In the genomic region with DNA sequence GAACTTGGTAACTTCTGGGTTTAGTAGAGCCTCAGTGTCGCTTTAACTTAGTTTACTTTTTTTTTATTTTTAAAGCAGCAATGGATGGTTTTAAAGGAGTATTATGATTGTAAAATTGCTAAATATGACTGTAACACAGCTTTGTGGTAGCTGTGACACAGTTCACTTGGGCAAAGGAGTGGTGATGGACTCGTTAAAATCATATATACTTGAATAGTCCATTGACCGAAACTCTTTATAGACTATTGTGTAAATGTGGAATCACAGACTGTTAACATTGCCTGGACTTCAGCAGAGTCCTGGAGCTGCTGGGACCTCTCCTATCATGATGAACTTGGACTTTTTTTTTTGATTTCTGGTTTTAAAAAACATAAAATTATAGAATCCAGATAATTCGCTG, we compare ENCODE assay signal across 30 cellular contexts. TPM values are rescaled to one million over a fixed set of nuclear protein-coding genes. Genes with fewer than 3 reads are reported as not detected.
DNase-seq lines count a peak whose midpoint lies in the region; ATAC-seq and TF ChIP-seq lines count a peak whose summit lies in the region.
"Had no signal": no experiment of that assay in that cellular context is flagged by ENCODE, and none has a peak within 500 bp of the region (broad histone marks: within the 10 kb centered on the region; RNA-seq: fewer than 3 reads in every experiment).

No MANE protein-coding gene starts in this region.

- H3K36me3 Mint-ChIP-seq in CD8-positive, alpha-beta memory T cell = peaks cover 5 to 43% (median 17%) of the 10 kb centered on the region in 3 donors
- H3K36me3 Mint-ChIP-seq in T-helper 17 cell (ENCODE audit: low read depth) = peaks cover 2% of the 10 kb centered on the region
- peaks cover 31% of the 10 kb centered on the region for H3K36me3 Mint-ChIP-seq in stimulated activated memory B cell treated with anti-CD40 and anti-IgM and Interleukin-4, amounts not matched to agents 10 μg/mL and 1 μg/mL and 100 μg/mL, for 72 hours
- H3K36me3 Mint-ChIP-seq in activated naive CD4-positive, alpha-beta T cell treated with anti-CD3 and anti-CD28 coated beads, Interleukin-2, amount 50 U/mL, for 72 hours = peaks cover 8 to 17% of the 10 kb centered on the region in 2 donors

- H3K9me2 ChIP-seq in hepatocyte (replicated peaks; ENCODE audit: insufficient read depth) = no peaks in the 10 kb centered on the region

- no peak overlapping the region for H2AFZ ChIP-seq in hepatocyte

- H3K36me3 ChIP-seq in CD8-positive, alpha-beta memory T cell (ENCODE audit: insufficient read depth, low read length) = peaks cover 18% of the 10 kb centered on the region
- H3K36me3 ChIP-seq in hepatocyte (replicated peaks; ENCODE audit: insufficient read depth, low read depth) = peaks cover 5% of the 10 kb centered on the region

- ATAC-seq in T-helper 17 cell = no peak
- ATAC-seq in stimulated activated memory B cell treated with anti-CD40 and anti-IgM and Interleukin-4, amounts not matched to agents 10 μg/mL and 1 μg/mL and 100 μg/mL, for 72 hours = no peak
- no peak for ATAC-seq in GM18909 (IDR thresholded peaks at IDR 0.05; ENCODE audit: poor library complexity, unreplicated experiment)
- ATAC-seq in activated naive CD4-positive, alpha-beta T cell treated with anti-CD3 and anti-CD28 coated beads, Interleukin-2, amount 50 U/mL, for 72 hours = no peak
- ATAC-seq: Panc1, psoas muscle had no signal

- 89% methylated on average over 4 of the region's 4 CpGs for WGBS in hepatocyte (ENCODE audit: low lambda C conversion rate, missing lambda C conversion rate)

- H3K4me1 Mint-ChIP-seq in CD8-positive, alpha-beta memory T cell = peaks cover 19 to 23% (median 20%) of the 10 kb centered on the region in 3 donors
- H3K4me1 Mint-ChIP-seq in T-helper 17 cell = peaks cover 18% of the 10 kb centered on the region
- H3K4me1 Mint-ChIP-seq in stimulated activated memory B cell treated with anti-CD40 and anti-IgM and Interleukin-4, amounts not matched to agents 10 μg/mL and 1 μg/mL and 100 μg/mL, for 72 hours = peaks cover 16% of the 10 kb centered on the region

- CTCF ChIA-PET in CD8-positive, alpha-beta memory T cell (lab: Charles Lee) = interaction anchor here (1.0 kb wide), 1 partner anchor 16 kb away, joined by 3 read pairs; no protein-coding TSS in a partner anchor

- no peaks in the 10 kb centered on the region for H3K27me3 Mint-ChIP-seq in CD8-positive, alpha-beta memory T cell
- no peaks in the 10 kb centered on the region for H3K27me3 Mint-ChIP-seq in T-helper 17 cell
- no peaks in the 10 kb centered on the region for H3K27me3 Mint-ChIP-seq in stimulated activated memory B cell treated with anti-CD40 and anti-IgM and Interleukin-4, amounts not matched to agents 10 μg/mL and 1 μg/mL and 100 μg/mL, for 72 hours
- H3K27me3 Mint-ChIP-seq: activated CD4-positive, alpha-beta T cell treated with anti-CD3 and anti-CD28 coated beads for 36 hours had no signal

- POLR2A ChIA-PET in CD8-positive, alpha-beta memory T cell (lab: Charles Lee) = interaction anchor here (1.0 kb wide), 1 partner anchor 12 kb away, joined by 3 read pairs; no protein-coding TSS in a partner anchor

- peak overlapping the region in 2 of 7 donors; percentile 82 for H3K4me3 Mint-ChIP-seq in CD8-positive, alpha-beta memory T cell
- H3K4me3 Mint-ChIP-seq in T-helper 17 cell = no peak overlapping the region
- H3K4me3 Mint-ChIP-seq in stimulated activated memory B cell treated with anti-CD40 and anti-IgM and Interleukin-4, amounts not matched to agents 10 μg/mL and 1 μg/mL and 100 μg/mL, for 72 hours = no peak overlapping the region
- H3K4me3 Mint-ChIP-seq: activated CD4-positive, alpha-beta T cell treated with anti-CD3 and anti-CD28 coated beads for 36 hours; endodermal cell; nephron had no signal

- H3K27ac ChIP-seq in CD8-positive, alpha-beta memory T cell (ENCODE audit: low read depth, low read length) = no peak overlapping the region
- H3K27ac ChIP-seq in hepatocyte = peak overlapping the region; percentile 83
- H3K27ac ChIP-seq: ascending aorta, cardiac muscle cell, coronary artery, HL-60, left ventricle myocardium inferior, psoas muscle, sigmoid colon, thyroid gland had no signal

- peak overlapping the region; percentile 59 for H3K4me2 ChIP-seq in hepatocyte

- TF ChIP-seq CTCF in hepatocyte (IDR thresholded peaks at IDR 0.05; ENCODE audit: poor library complexity) = no peak

- no peak for DNase-seq in CD8-positive, alpha-beta memory T cell
- no peak for DNase-seq in T-helper 17 cell
- DNase-seq in hepatocyte (ENCODE audit: low spot score) = no peak
- DNase-seq in NCI-H748 (lab: John Stamatoyannopoulos, UW; ENCODE audit: unreplicated experiment) = no peak
- no peak for DNase-seq in activated naive CD4-positive, alpha-beta T cell treated with anti-CD3 and anti-CD28 coated beads, Interleukin-2, amount 50 U/mL, for 72 hours (ENCODE audit: low spot score in 2 of 2)
- DNase-seq: activated effector memory CD4-positive, alpha-beta T cell treated with Interleukin-2 at 50 U/mL for 16 hours; C1 segment of cervical spinal cord; endodermal cell; H7; KG1; left ventricle myocardium inferior; NCI-H1417; NCI-H2081; NCI-H345; NCI-H69; psoas muscle; SIG-M5; sigmoid colon; stimulated activated CD4-positive, alpha-beta T cell treated with anti-CD3 and anti-CD28 coated beads, Interleukin-12 subunit alpha, Interleukin-12 subunit beta, amount 100 ng/mL, for 4 hours; stimulated activated CD4-positive, alpha-beta T cell treated with anti-CD3 and anti-CD28 coated beads, Interleukin-2, amount 100 ng/mL, for 48 hours; thyroid gland had no signal

- peaks cover 16% of the 10 kb centered on the region for H3K4me1 ChIP-seq in CD8-positive, alpha-beta memory T cell (ENCODE audit: insufficient read depth, low read length)
- peaks cover 30% of the 10 kb centered on the region for H3K4me1 ChIP-seq in hepatocyte (ENCODE audit: insufficient read depth)
- H3K4me1 ChIP-seq: ascending aorta, left ventricle myocardium inferior, psoas muscle, sigmoid colon, thyroid gland had no signal

- no peaks in the 10 kb centered on the region for H3K9me3 Mint-ChIP-seq in CD8-positive, alpha-beta memory T cell
- H3K9me3 Mint-ChIP-seq in stimulated activated memory B cell treated with anti-CD40 and anti-IgM and Interleukin-4, amounts not matched to agents 10 μg/mL and 1 μg/mL and 100 μg/mL, for 72 hours = no peaks in the 10 kb centered on the region
- no peaks in the 10 kb centered on the region for H3K9me3 Mint-ChIP-seq in activated naive CD4-positive, alpha-beta T cell treated with anti-CD3 and anti-CD28 coated beads, Interleukin-2, amount 50 U/mL, for 72 hours
- H3K9me3 Mint-ChIP-seq: endodermal cell, nephron had no signal

- peak overlapping the region in 7 of 8 donors; percentile 79 to 94 (median 89) for H3K27ac Mint-ChIP-seq in CD8-positive, alpha-beta memory T cell
- H3K27ac Mint-ChIP-seq in T-helper 17 cell = peak overlapping the region; percentile 87
- peak overlapping the region; percentile 50 for H3K27ac Mint-ChIP-seq in stimulated activated memory B cell treated with anti-CD40 and anti-IgM and Interleukin-4, amounts not matched to agents 10 μg/mL and 1 μg/mL and 100 μg/mL, for 72 hours
- no peak overlapping the region for H3K27ac Mint-ChIP-seq in activated naive CD4-positive, alpha-beta T cell treated with anti-CD3 and anti-CD28 coated beads, Interleukin-2, amount 50 U/mL, for 72 hours
- H3K27ac Mint-ChIP-seq: activated CD4-positive, alpha-beta T cell treated with anti-CD3 and anti-CD28 coated beads for 36 hours; endodermal cell; nephron had no signal

- no peak overlapping the region for H3K4me3 ChIP-seq in CD8-positive, alpha-beta memory T cell (ENCODE audit: low read length)
- no peak overlapping the region for H3K4me3 ChIP-seq in hepatocyte
- H3K4me3 ChIP-seq: ascending aorta, cardiac muscle cell, coronary artery, left ventricle myocardium inferior, psoas muscle, sigmoid colon, thyroid gland had no signal

- no peaks in the 10 kb centered on the region for H3K27me3 ChIP-seq in CD8-positive, alpha-beta memory T cell (ENCODE audit: insufficient read depth, low read length, poor library complexity, severe bottlenecking)
- no peaks in the 10 kb centered on the region for H3K27me3 ChIP-seq in hepatocyte
- H3K27me3 ChIP-seq: ascending aorta, cardiac muscle cell, thyroid gland had no signal

- no peaks in the 10 kb centered on the region for H3K9me3 ChIP-seq in CD8-positive, alpha-beta memory T cell (ENCODE audit: low read length)
- H3K9me3 ChIP-seq in T-helper 17 cell (ENCODE audit: control insufficient read depth, low read length, poor library complexity, severe bottlenecking) (no peaks in the 10 kb centered on the region), hepatocyte (ENCODE audit: low read depth) (no peaks in the 10 kb centered on the region)
- H3K9me3 ChIP-seq: ascending aorta, left ventricle myocardium inferior, psoas muscle, sigmoid colon, thyroid gland had no signal

- H3K79me2 ChIP-seq in hepatocyte = no peaks in the 10 kb centered on the region

- H4K20me1 ChIP-seq in hepatocyte (ENCODE audit: insufficient read depth, poor library complexity, severe bottlenecking) = no peaks in the 10 kb centered on the region

RNA-seq across cellular contexts. Expression of gene ITPKA, which starts 11.2 kb away (rescaled TPM):
- total RNA-seq in CD8-positive, alpha-beta memory T cell = under 1 TPM; 0.44 to 0.53 TPM
- polyA plus RNA-seq in CD8-positive, alpha-beta memory T cell = not detected
- total RNA-seq in T-helper 17 cell = under 1 TPM; 0.20 to 0.29 TPM
- 18.5 and 20.5 TPM in 2 replicates for total RNA-seq in hepatocyte
- polyA plus RNA-seq in hepatocyte = 16.2 and 33.3 TPM in 2 replicates
- total RNA-seq in activated naive CD4-positive, alpha-beta T cell treated with anti-CD3 and anti-CD28 coated beads, Interleukin-2, amount 50 U/mL, for 72 hours = 1 to 10 TPM; 1.2 to 7.1 TPM
- total RNA-seq: ascending aorta had no signal

RNA-seq across cellular contexts. Expression of gene LTK, which starts 31.1 kb away (rescaled TPM):
- total RNA-seq in CD8-positive, alpha-beta memory T cell = under 1 TPM; 0.27 to 0.31 TPM
- polyA plus RNA-seq in CD8-positive, alpha-beta memory T cell = 7.3 TPM
- total RNA-seq in T-helper 17 cell = 10 to 100 TPM; 58.2 to 74.6 TPM
- 0.83 and 1.6 TPM in 2 replicates for total RNA-seq in hepatocyte
- polyA plus RNA-seq in hepatocyte = 1.1 and 1.2 TPM in 2 replicates
- total RNA-seq in activated naive CD4-positive, alpha-beta T cell treated with anti-CD3 and anti-CD28 coated beads, Interleukin-2, amount 50 U/mL, for 72 hours = under 1 TPM; 0.20 to 0.51 TPM
- total RNA-seq: ascending aorta had no signal

Comparison
In these comparisons a context has a peak if more than half of its experiments do, and no peak if none do; other contexts are left out.
1. H3K27ac Mint-ChIP-seq: peak in CD8-positive, alpha-beta memory T cell (7 of 8), T-helper 17 cell (single experiment) and stimulated activated memory B cell treated with anti-CD40 and anti-IgM and Interleukin-4, amounts not matched to agents 10 μg/mL and 1 μg/mL and 100 μg/mL, for 72 hours (single experiment); none in activated naive CD4-positive, alpha-beta T cell treated with anti-CD3 and anti-CD28 coated beads, Interleukin-2, amount 50 U/mL, for 72 hours (0 of 2).
2. RNA of gene LTK, which starts 31.1 kb away (total RNA-seq): 58.2 to 74.6 TPM in T-helper 17 cell; 0.83 to 1.6 TPM in hepatocyte, 0.20 to 0.51 TPM in activated naive CD4-positive, alpha-beta T cell treated with anti-CD3 and anti-CD28 coated beads, Interleukin-2, amount 50 U/mL, for 72 hours and 0.27 to 0.31 TPM in CD8-positive, alpha-beta memory T cell; every median in the first group is over 10 times any median in the second.